ENCODE assay signal across 11 cellular contexts in genomic region chrY:2887386-2887785, GRCh38. TPM values are rescaled to one million over a fixed set of nuclear protein-coding genes. Genes with fewer than 3 reads are reported as not detected.
DNase-seq lines count a peak whose midpoint lies in the region; ATAC-seq and TF ChIP-seq lines count a peak whose summit lies in the region.
"Had no signal": no experiment of that assay in that cellular context is flagged by ENCODE, and none has a peak within 500 bp of the region (broad histone marks: within the 10 kb centered on the region; RNA-seq: fewer than 3 reads in every experiment).

No MANE protein-coding gene starts in this region.

- H3K36me3 ChIP-seq in uterus, result no peaks in the 10 kb centered on the region

- no peaks in the 10 kb centered on the region for H3K4me1 ChIP-seq in uterus

- DNase-seq in GF-D8 (lab: John Stamatoyannopoulos, UW) (peak; percentile 11), fibroblast of peridontal ligament (ENCODE audit: extremely low read depth) (peak; percentile 27), medulla oblongata (ENCODE audit: extremely low spot score) (no peak), NOMO-1 treated with dmso at 0.1 percent for 144 hours (lab: John Stamatoyannopoulos, UW; ENCODE audit: unreplicated experiment) (no peak), uterus (no peak)
- peak; percentile 22 to 39 for DNase-seq in activated CD4-positive, alpha-beta T cell treated with anti-CD3 and anti-CD28 coated beads, Interleukin-2, amount 50 U/mL, for 48 hours
- DNase-seq: amygdala, mucosa of descending colon had no signal

- H3K27me3 ChIP-seq in uterus, result no peaks in the 10 kb centered on the region

- no peak for TF ChIP-seq CTCF in uterus (IDR thresholded peaks at IDR 0.05)

- H3K27ac ChIP-seq in uterus, result no peak overlapping the region

- no peak overlapping the region for H3K4me3 ChIP-seq in uterus
- H3K4me3 ChIP-seq: mucosa of descending colon had no signal

- no peaks in the 10 kb centered on the region for H3K9me3 ChIP-seq in uterus
- H3K9me3 ChIP-seq: mucosa of descending colon had no signal

- intact Hi-C loops in uterus (cut with DNase I; ENCODE audit: low total_unique reads), result no loop called here

- ATAC-seq in HG02973 (IDR thresholded peaks at IDR 0.05; ENCODE audit: unreplicated experiment), result peak; percentile 17
- no peak for ATAC-seq in GM19463 (IDR thresholded peaks at IDR 0.05; ENCODE audit: unreplicated experiment)
- ATAC-seq: mucosa of descending colon, sciatic nerve had no signal

- no peak for TF ChIP-seq POLR2A in uterus (IDR thresholded peaks at IDR 0.05)

RNA-seq across cellular contexts. Expression of gene RPS4Y1, which starts 46.0 kb away (rescaled TPM):
- total RNA-seq in uterus, result not detected
- total RNA-seq: sciatic nerve had no signal

RNA-seq across cellular contexts. Expression of gene ZFY, which starts 47.8 kb away (rescaled TPM):
- not detected for total RNA-seq in uterus
- total RNA-seq: sciatic nerve had no signal

Comparison
In these comparisons a context has a peak if more than half of its experiments do, and no peak if none do; other contexts are left out.
1. DNase-seq: peak in GF-D8 (single experiment), activated CD4-positive, alpha-beta T cell treated with anti-CD3 and anti-CD28 coated beads, Interleukin-2, amount 50 U/mL, for 48 hours (2 of 2) and fibroblast of peridontal ligament (single experiment); none in medulla oblongata (single experiment), NOMO-1 treated with dmso at 0.1 percent for 144 hours (single experiment) and uterus (0 of 2).